Comparison of ENCODE assay signal across 8 cellular contexts in genomic region chr20:47335251-47336012, GRCh38. TPM values are rescaled to one million over a fixed set of nuclear protein-coding genes. Genes with fewer than 3 reads are reported as not detected.
DNase-seq lines count a peak whose midpoint lies in the region; ATAC-seq and TF ChIP-seq lines count a peak whose summit lies in the region.

No MANE protein-coding gene starts in this region.

- no peak for TF ChIP-seq CTCF in adrenal gland (IDR thresholded peaks at IDR 0.05)
- no peak for TF ChIP-seq CTCF in GM20000 (IDR thresholded peaks at IDR 0.05; ENCODE audit: extremely low read depth, missing control alignments)

- H3K9me3 Mint-ChIP-seq in CD4-positive, alpha-beta memory T cell = no peaks in the 10 kb centered on the region
- H3K9me3 Mint-ChIP-seq in immature natural killer cell = no peaks in the 10 kb centered on the region
- no peaks in the 10 kb centered on the region for H3K9me3 Mint-ChIP-seq in stimulated activated naive CD8-positive, alpha-beta T cell treated with anti-CD3 and anti-CD28 coated beads, Interleukin-15, amount 100 ng/mL, for 72 hours

- intact Hi-C loops in CD4-positive, alpha-beta memory T cell (cut with micrococcal nuclease) = no loop called here
- intact Hi-C loops in adrenal gland (cut with DNase I) = no loop called here
- intact Hi-C loops in head of caudate nucleus (cut with DNase I) = no loop called here

- no peaks in the 10 kb centered on the region for H3K27me3 Mint-ChIP-seq in CD4-positive, alpha-beta memory T cell
- H3K27me3 Mint-ChIP-seq in immature natural killer cell (ENCODE audit: low read depth in 3 of 3) = no peaks in the 10 kb centered on the region
- no peaks in the 10 kb centered on the region for H3K27me3 Mint-ChIP-seq in stimulated activated naive CD8-positive, alpha-beta T cell treated with anti-CD3 and anti-CD28 coated beads, Interleukin-15, amount 100 ng/mL, for 72 hours

- no peak overlapping the region for H3K4me3 ChIP-seq in CD4-positive, alpha-beta memory T cell (ENCODE audit: low read length in 2 of 2)
- no peak overlapping the region for H3K4me3 ChIP-seq in adrenal gland

- POLR2A ChIA-PET in CD4-positive, alpha-beta memory T cell (lab: Charles Lee; ENCODE audit: partially characterized antibody) = interaction anchor here (1.0 kb wide), 1 partner anchor 21 kb away, joined by 4 read pairs; the partner anchor contains the start of gene ZMYND8

- DNase-seq in CD4-positive, alpha-beta memory T cell = no peak
- DNase-seq in adrenal gland = no peak
- DNase-seq in immature natural killer cell = no peak
- DNase-seq in retina = peak; percentile 28
- no peak for DNase-seq in KG1 (lab: John Stamatoyannopoulos, UW)
- no peak for DNase-seq in head of caudate nucleus
- DNase-seq in stimulated activated naive CD8-positive, alpha-beta T cell treated with anti-CD3 and anti-CD28 coated beads, Interleukin-15, amount 100 ng/mL, for 72 hours = no peak
- DNase-seq in GM20000 (ENCODE audit: low spot score) = no peak

- H3K36me3 ChIP-seq in CD4-positive, alpha-beta memory T cell (ENCODE audit: insufficient read depth, low read length) = peaks cover 25% of the 10 kb centered on the region
- peaks cover 0 to 4% of the 10 kb centered on the region in 2 donors for H3K36me3 ChIP-seq in adrenal gland (replicated peaks in 1 of 2)

- H3K36me3 Mint-ChIP-seq in CD4-positive, alpha-beta memory T cell = peaks cover 41 to 65% of the 10 kb centered on the region in 2 donors
- H3K36me3 Mint-ChIP-seq in immature natural killer cell = peaks cover 9 to 30% (median 14%) of the 10 kb centered on the region in 3 donors

- CTCF ChIA-PET in CD4-positive, alpha-beta memory T cell (lab: Charles Lee; ENCODE audit: partially characterized antibody) = no interaction called here

- no peak overlapping the region for H3K27ac ChIP-seq in CD4-positive, alpha-beta memory T cell (ENCODE audit: low read depth, low read length)
- H3K27ac ChIP-seq in adrenal gland = peak overlapping the region; percentile 79 to 94 (median 89)

- no peak overlapping the region for H3K4me3 Mint-ChIP-seq in CD4-positive, alpha-beta memory T cell
- H3K4me3 Mint-ChIP-seq in immature natural killer cell = peak overlapping the region in 2 of 5 donors; percentile 1 to 11
- H3K4me3 Mint-ChIP-seq in stimulated activated naive CD8-positive, alpha-beta T cell treated with anti-CD3 and anti-CD28 coated beads, Interleukin-15, amount 100 ng/mL, for 72 hours = no peak overlapping the region

- peak overlapping the region in 6 of 7 donors; percentile 5 to 80 (median 34) for H3K27ac Mint-ChIP-seq in CD4-positive, alpha-beta memory T cell
- H3K27ac Mint-ChIP-seq in immature natural killer cell = peak overlapping the region in 4 of 6 donors; percentile 41 to 87 (median 56)
- H3K27ac Mint-ChIP-seq in stimulated activated naive CD8-positive, alpha-beta T cell treated with anti-CD3 and anti-CD28 coated beads, Interleukin-15, amount 100 ng/mL, for 72 hours = no peak overlapping the region

- no peak for ATAC-seq in stimulated activated naive CD8-positive, alpha-beta T cell treated with anti-CD3 and anti-CD28 coated beads, Interleukin-15, amount 100 ng/mL, for 72 hours

- WGBS in adrenal gland, 4 donors = 53 to 66% (median 60%) methylated on average over 10 of the region's 10 CpGs

- H3K4me1 Mint-ChIP-seq in CD4-positive, alpha-beta memory T cell = peaks cover 31 to 68% (median 49%) of the 10 kb centered on the region in 4 donors
- peaks cover 67 to 85% of the 10 kb centered on the region in 2 donors for H3K4me1 Mint-ChIP-seq in immature natural killer cell
- H3K4me1 Mint-ChIP-seq in stimulated activated naive CD8-positive, alpha-beta T cell treated with anti-CD3 and anti-CD28 coated beads, Interleukin-15, amount 100 ng/mL, for 72 hours = peaks cover 84% of the 10 kb centered on the region

- peaks cover 28% of the 10 kb centered on the region for H3K4me1 ChIP-seq in CD4-positive, alpha-beta memory T cell (ENCODE audit: insufficient read depth, low read length)
- peaks cover 71 to 89% of the 10 kb centered on the region in 2 donors for H3K4me1 ChIP-seq in adrenal gland (replicated peaks in 1 of 2)

- H3K9me3 ChIP-seq in CD4-positive, alpha-beta memory T cell (ENCODE audit: control insufficient read depth in 1 of 2, low read length in 2 of 2) = no peaks in the 10 kb centered on the region
- no peaks in the 10 kb centered on the region for H3K9me3 ChIP-seq in adrenal gland (replicated peaks in 1 of 3)

- TF ChIP-seq POLR2A in adrenal gland (IDR thresholded peaks at IDR 0.05) = no peak

- no peaks in the 10 kb centered on the region for H3K27me3 ChIP-seq in CD4-positive, alpha-beta memory T cell (ENCODE audit: insufficient read depth, low read length)
- no peaks in the 10 kb centered on the region for H3K27me3 ChIP-seq in adrenal gland

RNA-seq across cellular contexts. Expression of gene ZMYND8, which starts 21.1 kb away (rescaled TPM):
- total RNA-seq in CD4-positive, alpha-beta memory T cell = 10 to 100 TPM; 47.7 to 48.5 TPM
- polyA plus RNA-seq in CD4-positive, alpha-beta memory T cell = 10 to 100 TPM in 1 of 2 donors, 1 to 10 TPM in 1; 3.5 to 20.1 TPM
- total RNA-seq in adrenal gland = 100 to 1,000 TPM in 2 of 8 donors, 10 to 100 TPM in 6; 58.4 to 116 (median 70.5) TPM
- polyA plus RNA-seq in adrenal gland (10 to 100 TPM; 37.0 to 83.9 (median 64.1) TPM), immature natural killer cell (10 to 100 TPM in 1 of 3 donors, 1 to 10 TPM in 2; 3.4 to 16.9 (median 5.1) TPM)

Comparison
In these comparisons a context has a peak if more than half of its experiments do, and no peak if none do; other contexts are left out.
1. H3K27ac Mint-ChIP-seq: peak in CD4-positive, alpha-beta memory T cell (6 of 7) and immature natural killer cell (4 of 6); none in stimulated activated naive CD8-positive, alpha-beta T cell treated with anti-CD3 and anti-CD28 coated beads, Interleukin-15, amount 100 ng/mL, for 72 hours (0 of 2).